Comparison of ENCODE assay signal across 8 cellular contexts in genomic region chr1:183234660-183235476, GRCh38. TPM values are rescaled to one million over a fixed set of nuclear protein-coding genes. Genes with fewer than 3 reads are reported as not detected.
DNase-seq lines count a peak whose midpoint lies in the region; ATAC-seq and TF ChIP-seq lines count a peak whose summit lies in the region.

No MANE protein-coding gene starts in this region.

- H3K4me1 ChIP-seq in HAP-1 (peaks cover 14% of the 10 kb centered on the region), Panc1 (ENCODE audit: control insufficient read depth, insufficient read depth, low read length) (peaks cover 15% of the 10 kb centered on the region), muscle layer of colon (ENCODE audit: insufficient read depth, low read length) (peaks cover 16% of the 10 kb centered on the region)

- CTCF ChIA-PET in Panc1 (lab: Charles Lee) = interaction anchor here (0.8 to 1.3 kb wide), 4 partner anchors 17 to 280 kb away, joined by 3 to 4 read pairs (median 3); no protein-coding TSS in a partner anchor

- in situ Hi-C loops in ACHN (cut with HindIII; ENCODE audit: low pct_ligation_motif_present, low pct_unique_long_range_greater_than_20kb, low sequenced_read_pairs) (no loop called here), HAP-1 (cut with MboI; ENCODE audit: low sequenced_read_pairs) (loop anchor here (25.0 kb wide), 1 partner anchor 273 kb away; the partner anchor contains the start of gene SHCBP1L), Panc1 (cut with HindIII; ENCODE audit: low pct_unique_long_range_greater_than_20kb, low sequenced_read_pairs) (no loop called here)

- POLR2A ChIA-PET in Panc1 (lab: Charles Lee) = interaction anchor here (0.7 kb wide), 1 partner anchor 9 kb away, joined by 4 read pairs; no protein-coding TSS in a partner anchor

- H3K9me3 ChIP-seq in HAP-1 (no peaks in the 10 kb centered on the region), Panc1 (ENCODE audit: control insufficient read depth, insufficient read depth, low read depth, low read length) (no peaks in the 10 kb centered on the region), muscle layer of colon (ENCODE audit: low read length) (no peaks in the 10 kb centered on the region)

- peak overlapping the region; percentile 78 for H3K27ac ChIP-seq in Panc1 (ENCODE audit: low read length)
- H3K27ac ChIP-seq in muscle layer of colon (ENCODE audit: low read depth, low read length) = peak overlapping the region; percentile 74

- H3K4me3 ChIP-seq in HAP-1 = peak overlapping the region; percentile 8; the same call in 1 of the 2 replicates
- H3K4me3 ChIP-seq in Panc1 (ENCODE audit: low read depth in 2 of 2, low read length in 2 of 2) = peak overlapping the region; percentile 32 to 53
- H3K4me3 ChIP-seq in muscle layer of colon (ENCODE audit: low read depth in 1 of 2, low read length in 2 of 2) = peak overlapping the region in 1 of 2 donors; percentile 64

- H3K9ac ChIP-seq in muscle layer of colon (ENCODE audit: low read length) = no peak overlapping the region

- DNase-seq in ACHN (peak; percentile 92), HAP-1 (ENCODE audit: low spot score in 2 of 2) (peak; percentile 71 to 81), Panc1 (ENCODE audit: low read depth, low spot score) (peak; percentile 81), erythroblast (lab: John Stamatoyannopoulos, UW) (peak; percentile 6 to 22), activated gamma-delta T cell (lab: John Stamatoyannopoulos, UW) (no peak), HUDEP-2 (lab: John Stamatoyannopoulos, UW; ENCODE audit: unreplicated experiment in 76 of 76) (no peak), T-helper 2 cell (no peak)

- peak; percentile 89 for ATAC-seq in Panc1

- H3K27me3 ChIP-seq in HAP-1 (ENCODE audit: low read depth) (no peaks in the 10 kb centered on the region), Panc1 (ENCODE audit: control insufficient read depth, insufficient read depth, low read length) (no peaks in the 10 kb centered on the region), muscle layer of colon (ENCODE audit: control insufficient read depth in 1 of 2, insufficient read depth in 2 of 2, low read length in 2 of 2) (no peaks in the 10 kb centered on the region)

- intact Hi-C loops in Panc1 (cut with micrococcal nuclease; ENCODE audit: unreplicated experiment) = loop anchor here (2.0 kb wide), 1 partner anchor 272 kb away; no protein-coding TSS in a partner anchor

- BruUV-seq in Panc1 (replicated peaks; lab: Mats Ljungman, UMichigan) = no TSS peak

- TF ChIP-seq CTCF in Panc1 (IDR thresholded peaks at IDR 0.05) = peak; percentile 86

- no peak for TF ChIP-seq POLR2A in erythroblast (IDR thresholded peaks at IDR 0.05; ENCODE audit: low read length)

- no peaks in the 10 kb centered on the region for H3K36me3 ChIP-seq in HAP-1 (replicated peaks)
- H3K36me3 ChIP-seq in Panc1 (ENCODE audit: control insufficient read depth, insufficient read depth, low read length) = no peaks in the 10 kb centered on the region
- no peaks in the 10 kb centered on the region for H3K36me3 ChIP-seq in muscle layer of colon (ENCODE audit: insufficient read depth, low read length)

RNA-seq across cellular contexts. Expression of gene LAMC2, which starts 48.8 kb away (rescaled TPM):
- 8.3 TPM for total RNA-seq in Panc1 (2021; ENCODE audit: unreplicated experiment)
- 6.2 TPM for polyA plus RNA-seq in Panc1 (2012; ENCODE audit: insufficient read length)

Comparison
In these comparisons a context has a peak if more than half of its experiments do, and no peak if none do; other contexts are left out.
1. DNase-seq: peak in ACHN (single experiment), HAP-1 (2 of 2), Panc1 (single experiment) and erythroblast (2 of 2); none in activated gamma-delta T cell (single experiment), HUDEP-2 (0 of 76) and T-helper 2 cell (0 of 5).